8 cellular contexts compared by ENCODE assay signal in genomic region chr4:37675587-37676290, GRCh38. TPM values are rescaled to one million over a fixed set of nuclear protein-coding genes. Genes with fewer than 3 reads are reported as not detected.
DNase-seq lines count a peak whose midpoint lies in the region; ATAC-seq, FAIRE-seq and TF ChIP-seq lines count a peak whose summit lies in the region.

No MANE protein-coding gene starts in this region.

- peaks cover 28% of the 10 kb centered on the region for H3K4me1 Mint-ChIP-seq in endothelial cell (ENCODE audit: unreplicated experiment)

- no peak overlapping the region for H2AFZ ChIP-seq in H1 (ENCODE audit: low read length)

- H4K5ac ChIP-seq in H1 (ENCODE audit: insufficient read length, low read depth, low read length) = no peak overlapping the region

- H2AK5ac ChIP-seq in H1 (ENCODE audit: low read depth, low read length) = no peak overlapping the region

- H3K4me3 Mint-ChIP-seq in endothelial cell (ENCODE audit: unreplicated experiment) = no peak overlapping the region

- H3K56ac ChIP-seq in H1 (replicated peaks; ENCODE audit: insufficient read length, low read depth, low read length) = no peak overlapping the region

- TF ChIP-seq POLR2A in H1 (IDR thresholded peaks at IDR 0.05; ENCODE audit: control extremely low read depth in 1 of 2, low read depth in 2 of 2, low read length in 2 of 2) (no peak), H54 (IDR thresholded peaks at IDR 0.05; ENCODE audit: low read depth, low read length) (no peak)

- H3K36me3 ChIP-seq in GM06990 (ENCODE audit: control insufficient read depth, insufficient read depth, low read length) = no peaks in the 10 kb centered on the region
- H3K36me3 ChIP-seq in H1 (ENCODE audit: control insufficient read depth in 2 of 4, insufficient read depth in 4 of 4, low read length in 3 of 4) = no peaks in the 10 kb centered on the region

- no peaks in the 10 kb centered on the region; a peak in 1 of 7 replicates for H3K4me1 ChIP-seq in H1 (replicated peaks in 1 of 4; ENCODE audit: control insufficient read depth in 3 of 4, insufficient read depth in 4 of 4, low read length in 3 of 4)

- peak overlapping the region; percentile 33 for H3K4me3 ChIP-seq in GM06990 (replicated peaks; ENCODE audit: low read depth, low read length)
- no peak overlapping the region for H3K4me3 ChIP-seq in H1 (ENCODE audit: extremely low read depth in 1 of 4, insufficient read depth in 2 of 4, low read depth in 3 of 4, low read length in 4 of 4)

- peaks cover 3% of the 10 kb centered on the region for H3K27me3 Mint-ChIP-seq in endothelial cell (ENCODE audit: unreplicated experiment)

- DNase-seq in GM06990 (ENCODE audit: extremely low read depth, insufficient read length) (peak; percentile 69), H1 (ENCODE audit: low read depth in 1 of 2, low spot score in 2 of 2) (no peak), amygdala (lab: John Stamatoyannopoulos, UW) (no peak), endothelial cell (ENCODE audit: low spot score) (no peak), H54 (ENCODE audit: insufficient read length, low spot score) (no peak), Ammon's horn (ENCODE audit: low spot score) (no peak)

- CTCF ChIA-PET in H1 (lab: Charles Lee; ENCODE audit: partially characterized antibody) = interaction anchor here (0.7 to 1.6 kb wide), 4 partner anchors 9 to 224 kb away, joined by 3 to 4 read pairs (median 4); no protein-coding TSS in a partner anchor

- H4K91ac ChIP-seq in H1 (replicated peaks; ENCODE audit: insufficient read length, low read length) = no peak overlapping the region

- POLR2A ChIA-PET in H1 (lab: Charles Lee; ENCODE audit: partially characterized antibody) = no interaction called here

- ATAC-seq in GM19463 (IDR thresholded peaks at IDR 0.05; ENCODE audit: unreplicated experiment) (peak; percentile 86), HG03457 (IDR thresholded peaks at IDR 0.05; ENCODE audit: unreplicated experiment) (peak; percentile 83)

- H3K79me2 ChIP-seq in H1 (ENCODE audit: control insufficient read depth in 1 of 2, insufficient read depth in 2 of 2, low read length in 2 of 2) = peaks cover 0 to 7% of the 10 kb centered on the region in 2 experiments; a peak in 2 of 4 replicates

- WGBS in H1 (ENCODE audit: extremely low coverage in 1 of 2, insufficient coverage in 1 of 2, insufficient read length in 1 of 2, insufficient replicate concordance in 2 of 2, low coverage in 1 of 2, low lambda C conversion rate in 2 of 2, missing lambda C conversion rate in 1 of 2), 2 experiments = 93% methylated on average over 1 of the region's 1 CpG; no CpG with 5 or more reads in 1 of the 2 experiments

- no peaks in the 10 kb centered on the region; the same call in 1 of the 2 replicates for H3K79me1 ChIP-seq in H1 (ENCODE audit: low read depth, low read length)

- no peak overlapping the region for H2BK15ac ChIP-seq in H1 (ENCODE audit: low read length)

- no peak overlapping the region for H2BK20ac ChIP-seq in H1 (ENCODE audit: low read length)

- peaks cover 9% of the 10 kb centered on the region for H3K36me3 Mint-ChIP-seq in endothelial cell (ENCODE audit: low read depth, unreplicated experiment)

- no peak overlapping the region for H3K23ac ChIP-seq in H1 (ENCODE audit: insufficient read length)

- TF ChIP-seq CTCF in GM06990 (IDR thresholded peaks at IDR 0.05; ENCODE audit: insufficient read depth, low read length, poor library complexity, severe bottlenecking) (no peak), H1 (IDR thresholded peaks at IDR 0.05; ENCODE audit: control extremely low read depth in 1 of 3, insufficient read depth in 1 of 3, low read depth in 1 of 3, low read length in 3 of 3) (no peak), endothelial cell (IDR thresholded peaks at IDR 0.05; ENCODE audit: unreplicated experiment) (no peak)

- H3K4ac ChIP-seq in H1 (replicated peaks; ENCODE audit: insufficient read length, low read depth, low read length) = peak overlapping the region; percentile 41

- H3K18ac ChIP-seq in H1 (ENCODE audit: extremely low read depth, low read length) = no peak overlapping the region

- peaks cover 0 to 1% of the 10 kb centered on the region in 2 experiments for H4K20me1 ChIP-seq in H1 (replicated peaks in 1 of 2; ENCODE audit: control insufficient read depth in 1 of 2, insufficient read depth in 2 of 2, low read length in 2 of 2)

- no peak overlapping the region for H2BK120ac ChIP-seq in H1 (replicated peaks; ENCODE audit: low read depth, low read length)

- H3K9me3 Mint-ChIP-seq in endothelial cell (ENCODE audit: unreplicated experiment) = no peaks in the 10 kb centered on the region

- H2BK12ac ChIP-seq in H1 (ENCODE audit: low read depth, low read length) = no peak overlapping the region

- H3K27me3 ChIP-seq in GM06990 (replicated peaks; ENCODE audit: control insufficient read depth, insufficient read depth, low read length) = no peaks in the 10 kb centered on the region
- H3K27me3 ChIP-seq in H1 (replicated peaks in 1 of 4; ENCODE audit: control insufficient read depth in 3 of 4, extremely low read depth in 1 of 4, insufficient read depth in 3 of 4, low read length in 3 of 4) = no peaks in the 10 kb centered on the region

- H3K9me3 ChIP-seq in H1 (ENCODE audit: insufficient read depth in 2 of 2, low read depth in 1 of 2, low read length in 1 of 2) = no peaks in the 10 kb centered on the region

- no peak overlapping the region for H3K27ac ChIP-seq in H1 (ENCODE audit: low read depth, low read length)

- no peak overlapping the region for H3K9ac ChIP-seq in H1 (replicated peaks in 1 of 4; ENCODE audit: extremely low read depth in 1 of 4, low read depth in 3 of 4, low read length in 3 of 4)

- no peak overlapping the region for H2BK5ac ChIP-seq in H1 (ENCODE audit: low read depth, low read length)

- no peak overlapping the region for H3K27ac Mint-ChIP-seq in endothelial cell (ENCODE audit: unreplicated experiment)

- no peak for TF ChIP-seq RAD21 in H1 (IDR thresholded peaks at IDR 0.05 in 1 of 2, conservative IDR thresholded peaks at IDR 0.05 in 1 of 2; ENCODE audit: low read depth in 2 of 2, low read length in 2 of 2)

- no peak overlapping the region for H3K14ac ChIP-seq in H1 (ENCODE audit: insufficient read length)

- H3K23me2 ChIP-seq in H1 (ENCODE audit: low read depth, low read length) = no peaks in the 10 kb centered on the region

- no peak overlapping the region for H4K8ac ChIP-seq in H1 (ENCODE audit: extremely low read depth, insufficient read depth, low read length)

- no peak for TF ChIP-seq EP300 in H1 (IDR thresholded peaks at IDR 0.05; ENCODE audit: borderline replicate concordance in 1 of 2, low read depth in 2 of 2, low read length in 2 of 2)

- no peak overlapping the region for H3K4me2 ChIP-seq in H1 (ENCODE audit: insufficient read depth in 1 of 2, low read depth in 2 of 2, low read length in 2 of 2)

- FAIRE-seq in H1 (lab: Jason Lieb, UNC) (no peak), H54 (lab: Jason Lieb, UNC) (no peak)

TF ChIP-seq in H1, 55 proteins besides CTCF, POLR2A, EP300 and RAD21:
- TF ChIP-seq KDM5A (IDR thresholded peaks at IDR 0.05; ENCODE audit: low read length) (0 out of 2 replicates have a peak, but pooled peaks have one; percentile 27), TAF1 (IDR thresholded peaks at IDR 0.05; ENCODE audit: low read depth, low read length) (no peak)

RNA-seq across cellular contexts. Expression of gene RELL1, which starts 10.4 kb away (rescaled TPM):
- total RNA-seq in H1 (2021; fragmentation: NEBNext Ultra II Directional; extraction: Animal tissue kit (Norgen Biotek cat#: 25700)) = 13.7 and 14.1 TPM in 2 replicates
- 2.1 and 2.2 TPM in 2 replicates for polyA plus RNA-seq in H1 (2011; rRNA removed)
- polyA plus RNA-seq in H1 (2011; cell fraction: cytosol; rRNA removed) = 2.9 TPM
- 2.5 TPM for polyA plus RNA-seq in H1 (2011; cell fraction: nucleus; rRNA removed)
- polyA plus RNA-seq in H1 (2012, experiment 1 of 2) = 2.9 to 4.0 TPM (median 3.1 TPM) in 4 replicates
- 0.68 TPM for polyA plus RNA-seq in H1 (2012, experiment 2 of 2)
- polyA plus RNA-seq in H1 (2013, experiment 1 of 2) = 8.5 TPM
- 10.2 TPM for polyA plus RNA-seq in H1 (2013, experiment 2 of 2)
- 10.9 and 12.0 TPM in 2 replicates for polyA minus RNA-seq in H1 (2011; rRNA and poly(A)+ RNA removed)
- polyA minus RNA-seq in H1 (2011; cell fraction: cytosol; rRNA and poly(A)+ RNA removed) = 9.8 TPM
- 10.0 TPM for polyA minus RNA-seq in H1 (2011; cell fraction: nucleus; rRNA and poly(A)+ RNA removed)
- 36.6 TPM for total RNA-seq in endothelial cell (ENCODE audit: unreplicated experiment)
